19 cellular contexts compared by ENCODE assay signal in the genomic region with DNA sequence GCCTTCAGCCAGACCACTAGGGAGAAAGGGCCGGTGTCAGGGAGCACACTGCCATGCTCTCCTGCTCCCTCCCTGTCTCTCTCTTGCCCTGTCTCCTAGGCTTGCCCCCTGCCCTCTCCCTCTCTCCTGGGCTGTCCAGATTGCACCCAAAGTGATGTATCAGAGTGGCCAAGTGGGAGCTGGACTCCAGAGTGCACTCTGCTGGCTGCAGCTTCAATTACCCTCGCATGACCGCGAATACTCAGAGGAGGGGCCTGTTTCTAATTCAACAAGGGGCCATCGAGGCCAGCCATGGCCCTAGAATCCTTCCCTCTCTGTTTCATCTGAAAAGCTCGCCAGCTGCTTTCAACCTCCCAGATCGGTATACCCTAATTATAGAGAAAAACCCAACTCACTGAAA.
A peak's percentile ranks its signal among the peaks of the same experiment; 100 is the strongest.
DNase-seq lines count a peak whose midpoint lies in the region; ATAC-seq and TF ChIP-seq lines count a peak whose summit lies in the region.
"Had no signal": no experiment of that assay in that cellular context is flagged by ENCODE, and none has a peak within 500 bp of the region (broad histone marks: within the 10 kb centered on the region; RNA-seq: fewer than 3 reads in every experiment).

No MANE protein-coding gene starts in this region.

- DNase-seq in Right ventricle myocardium inferior (ENCODE audit: missing footprints) (no peak), right cardiac atrium (no peak), WTC11 (ENCODE audit: low spot score) (no peak), iPS-NIHi7 (ENCODE audit: extremely low spot score) (peak; percentile 31), AG08395 (ENCODE audit: low spot score) (no peak)
- no peak for DNase-seq in activated effector memory CD4-positive, alpha-beta T cell treated with Interleukin-2 at 50 U/mL for 16 hours
- DNase-seq: Caco-2; CD4-positive, alpha-beta T cell; GOT3; HFFc6; NCI-H1436; NCI-H1930; NCI-H226; NCI-H524 treated with DMSO at 0.1 percent for 48 hours had no signal

- intact Hi-C loops in Right ventricle myocardium inferior (cut with DNase I) (loop anchor here (10.0 kb wide), 1 partner anchor 194 kb away; no protein-coding TSS in a partner anchor), right cardiac atrium (cut with DNase I) (loop anchor here in 1 of 4 donors (10.0 kb wide), 1 partner anchor 544 kb away; no protein-coding TSS in a partner anchor)

- CTCF ChIA-PET in WTC11 (lab: Charles Lee) = interaction anchor here (0.6 to 2.4 kb wide), 7 partner anchors 20 to 531 kb away, joined by 3 to 8 read pairs (median 4); no protein-coding TSS in a partner anchor

- H3K36me3 Mint-ChIP-seq in WTC11 = 0 out of 2 replicates have a peak, but pooled peaks cover 2% of the 10 kb centered on the region

- peaks cover 21% of the 10 kb centered on the region for H3K4me1 Mint-ChIP-seq in WTC11

- H3K9me3 Mint-ChIP-seq in WTC11 = peaks cover 16% of the 10 kb centered on the region
- H3K9me3 Mint-ChIP-seq: CD4-positive, alpha-beta T cell had no signal

- peak; percentile 10 for ATAC-seq in Right ventricle myocardium inferior
- ATAC-seq in right cardiac atrium = no peak
- ATAC-seq in WTC11 = peak; percentile 67
- no peak for ATAC-seq in HG03565 (IDR thresholded peaks at IDR 0.05; ENCODE audit: unreplicated experiment)
- ATAC-seq in GM21447 (IDR thresholded peaks at IDR 0.05; ENCODE audit: unreplicated experiment) = no peak
- ATAC-seq: Panc1 had no signal

- no peaks in the 10 kb centered on the region for H3K27me3 ChIP-seq in right cardiac atrium (ENCODE audit: control insufficient read depth, insufficient read depth)

- H3K4me3 ChIP-seq in right cardiac atrium (ENCODE audit: low read length) = no peak overlapping the region

- peaks cover 3% of the 10 kb centered on the region for H3K9me3 ChIP-seq in right cardiac atrium (ENCODE audit: control insufficient read depth, low read length)
- H3K9me3 ChIP-seq: Caco-2 had no signal

- POLR2A ChIA-PET in WTC11 (lab: Charles Lee) = no interaction called here

- no peak overlapping the region for H3K27ac ChIP-seq in right cardiac atrium (ENCODE audit: low read length)
- H3K27ac ChIP-seq: HL-60, KMS-11 had no signal

- no peaks in the 10 kb centered on the region for H3K4me1 ChIP-seq in right cardiac atrium (ENCODE audit: control insufficient read depth, insufficient read depth, low read length)
- H3K4me1 ChIP-seq: Caco-2 had no signal

- peaks cover 19% of the 10 kb centered on the region for H3K27me3 Mint-ChIP-seq in WTC11 (ENCODE audit: low read depth)

- no peak overlapping the region for H3K27ac Mint-ChIP-seq in WTC11
- H3K27ac Mint-ChIP-seq: CD4-positive, alpha-beta T cell; HFFc6 had no signal

- no peak for TF ChIP-seq CTCF in WTC11 (IDR thresholded peaks at IDR 0.05)

- H3K4me3 Mint-ChIP-seq in WTC11 = no peak overlapping the region
- H3K4me3 Mint-ChIP-seq: CD4-positive, alpha-beta T cell; HFFc6 had no signal

- 85% methylated on average over 7 of the region's 7 CpGs for WGBS in right cardiac atrium

TF ChIP-seq in WTC11, 78 proteins besides CTCF, POLR2A, EP300 and RAD21:
- TF ChIP-seq, protein P1, sequence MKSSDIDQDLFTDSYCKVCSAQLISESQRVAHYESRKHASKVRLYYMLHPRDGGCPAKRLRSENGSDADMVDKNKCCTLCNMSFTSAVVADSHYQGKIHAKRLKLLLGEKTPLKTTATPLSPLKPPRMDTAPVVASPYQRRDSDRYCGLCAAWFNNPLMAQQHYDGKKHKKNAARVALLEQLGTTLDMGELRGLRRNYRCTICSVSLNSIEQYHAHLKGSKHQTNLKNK (CRISPR knock-in tag; IDR thresholded peaks at IDR 0.05) = no peak
- TF ChIP-seq OVOL2 (CRISPR knock-in tag; IDR thresholded peaks at IDR 0.05; ENCODE audit: borderline replicate concordance) = no peak
- no peak for TF ChIP-seq RELA (CRISPR knock-in tag; IDR thresholded peaks at IDR 0.05; ENCODE audit: borderline replicate concordance)
- TF ChIP-seq, protein P2, sequence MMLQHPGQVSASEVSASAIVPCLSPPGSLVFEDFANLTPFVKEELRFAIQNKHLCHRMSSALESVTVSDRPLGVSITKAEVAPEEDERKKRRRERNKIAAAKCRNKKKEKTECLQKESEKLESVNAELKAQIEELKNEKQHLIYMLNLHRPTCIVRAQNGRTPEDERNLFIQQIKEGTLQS (CRISPR knock-in tag; conservative IDR thresholded peaks at IDR 0.05) = no peak

Comparison
In these comparisons a context has a peak if more than half of its experiments do, and no peak if none do; other contexts are left out.
1. ATAC-seq: peak in Right ventricle myocardium inferior (single experiment) and WTC11 (single experiment); none in right cardiac atrium (0 of 2), HG03565 (single experiment) and GM21447 (single experiment).